Comparison of ENCODE assay signal across 14 cellular contexts in the genomic region with DNA sequence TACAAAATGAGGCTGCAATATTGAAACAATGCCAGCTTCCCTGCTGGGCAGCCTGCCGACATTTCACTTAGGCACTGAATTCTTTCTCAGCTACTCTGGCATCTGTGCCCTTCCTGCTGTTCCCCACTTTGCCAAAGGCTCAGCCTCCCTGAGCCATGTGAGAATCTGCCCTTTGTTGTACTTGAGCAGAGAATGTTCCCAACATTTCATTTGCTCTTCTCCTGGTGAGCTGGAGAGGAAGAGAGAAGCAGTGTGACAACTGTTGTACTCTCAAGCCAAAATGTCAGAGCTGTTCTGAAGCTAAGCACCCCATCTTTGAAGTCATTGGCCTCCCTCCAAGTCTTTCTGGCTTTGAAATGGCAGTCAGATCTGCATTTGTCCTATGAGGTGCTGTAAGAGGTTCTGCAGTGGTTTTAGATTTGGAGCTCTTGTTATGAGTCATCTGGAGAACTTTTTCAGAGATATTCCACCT. TPM values are rescaled to one million over a fixed set of nuclear protein-coding genes. Genes with fewer than 3 reads are reported as not detected.
A peak's percentile ranks its signal among the peaks of the same experiment; 100 is the strongest.
DNase-seq lines count a peak whose midpoint lies in the region; ATAC-seq and TF ChIP-seq lines count a peak whose summit lies in the region.
"Had no signal": no experiment of that assay in that cellular context is flagged by ENCODE, and none has a peak within 500 bp of the region (broad histone marks: within the 10 kb centered on the region; RNA-seq: fewer than 3 reads in every experiment).

No MANE protein-coding gene starts in this region.

- H3K9me3 ChIP-seq in esophagus (ENCODE audit: control insufficient read depth in 2 of 2, insufficient read depth in 1 of 2, low read depth in 1 of 2, low read length in 1 of 2) (no peaks in the 10 kb centered on the region), upper lobe of right lung (no peaks in the 10 kb centered on the region)

- intact Hi-C loops in upper lobe of right lung (cut with DNase I): no loop called here

- no peak for TF ChIP-seq EP300 in Ishikawa (IDR thresholded peaks at IDR 0.05; ENCODE audit: borderline replicate concordance)

- no peaks in the 10 kb centered on the region for H3K36me3 ChIP-seq in esophagus (ENCODE audit: control insufficient read depth in 2 of 2, insufficient read depth in 2 of 2, low read length in 1 of 2)
- no peaks in the 10 kb centered on the region for H3K36me3 ChIP-seq in upper lobe of right lung

- no peak for TF ChIP-seq RAD21 in Ishikawa (IDR thresholded peaks at IDR 0.05; ENCODE audit: low read depth)

- DNase-seq in NCI-H345 (lab: John Stamatoyannopoulos, UW) (peak; percentile 25), NCI-H345 treated with DMSO at 0.1 percent for 48 hours (lab: John Stamatoyannopoulos, UW; ENCODE audit: unreplicated experiment) (no peak), upper lobe of right lung (peak; percentile 31), KG1 (lab: John Stamatoyannopoulos, UW) (no peak), ureter (ENCODE audit: low spot score) (no peak), activated gamma-delta T cell (lab: John Stamatoyannopoulos, UW) (no peak)
- DNase-seq: CD4-positive, alpha-beta memory T cell; dermis blood vessel endothelial cell; GF-D8; Karpas-422; mesenchymal stem cell had no signal

- H3K4me3 ChIP-seq in esophagus (ENCODE audit: low read depth in 1 of 2, low read length in 2 of 2) (no peak overlapping the region), upper lobe of right lung (no peak overlapping the region)

- no peak for TF ChIP-seq CTCF in upper lobe of right lung (IDR thresholded peaks at IDR 0.05)

- H3K27me3 ChIP-seq in esophagus (ENCODE audit: control insufficient read depth in 1 of 2, insufficient read depth in 2 of 2, low read length in 2 of 2) (no peaks in the 10 kb centered on the region), upper lobe of right lung (no peaks in the 10 kb centered on the region)

- no peak for ATAC-seq in upper lobe of right lung
- ATAC-seq: activated CD4-positive, CD25-positive, alpha-beta regulatory T cell treated with anti-CD3 and anti-CD28 coated beads, Interleukin-2, amount 50 U/mL, for 24 hours had no signal

- WGBS in esophagus, 2 donors: 40 to 46% methylated on average over 1 of the region's 1 CpG

- peak overlapping the region; percentile 14 to 28 for H3K27ac ChIP-seq in esophagus (ENCODE audit: low read depth in 2 of 2, low read length in 1 of 2)
- H3K27ac ChIP-seq in upper lobe of right lung: no peak overlapping the region

- no peaks in the 10 kb centered on the region for H3K4me1 ChIP-seq in esophagus (ENCODE audit: control insufficient read depth in 2 of 2, insufficient read depth in 2 of 2, low read length in 1 of 2)
- no peaks in the 10 kb centered on the region for H3K4me1 ChIP-seq in upper lobe of right lung

TF ChIP-seq in Ishikawa, 13 proteins besides CTCF, POLR2A, EP300 and RAD21:
- TF ChIP-seq, protein P1, sequence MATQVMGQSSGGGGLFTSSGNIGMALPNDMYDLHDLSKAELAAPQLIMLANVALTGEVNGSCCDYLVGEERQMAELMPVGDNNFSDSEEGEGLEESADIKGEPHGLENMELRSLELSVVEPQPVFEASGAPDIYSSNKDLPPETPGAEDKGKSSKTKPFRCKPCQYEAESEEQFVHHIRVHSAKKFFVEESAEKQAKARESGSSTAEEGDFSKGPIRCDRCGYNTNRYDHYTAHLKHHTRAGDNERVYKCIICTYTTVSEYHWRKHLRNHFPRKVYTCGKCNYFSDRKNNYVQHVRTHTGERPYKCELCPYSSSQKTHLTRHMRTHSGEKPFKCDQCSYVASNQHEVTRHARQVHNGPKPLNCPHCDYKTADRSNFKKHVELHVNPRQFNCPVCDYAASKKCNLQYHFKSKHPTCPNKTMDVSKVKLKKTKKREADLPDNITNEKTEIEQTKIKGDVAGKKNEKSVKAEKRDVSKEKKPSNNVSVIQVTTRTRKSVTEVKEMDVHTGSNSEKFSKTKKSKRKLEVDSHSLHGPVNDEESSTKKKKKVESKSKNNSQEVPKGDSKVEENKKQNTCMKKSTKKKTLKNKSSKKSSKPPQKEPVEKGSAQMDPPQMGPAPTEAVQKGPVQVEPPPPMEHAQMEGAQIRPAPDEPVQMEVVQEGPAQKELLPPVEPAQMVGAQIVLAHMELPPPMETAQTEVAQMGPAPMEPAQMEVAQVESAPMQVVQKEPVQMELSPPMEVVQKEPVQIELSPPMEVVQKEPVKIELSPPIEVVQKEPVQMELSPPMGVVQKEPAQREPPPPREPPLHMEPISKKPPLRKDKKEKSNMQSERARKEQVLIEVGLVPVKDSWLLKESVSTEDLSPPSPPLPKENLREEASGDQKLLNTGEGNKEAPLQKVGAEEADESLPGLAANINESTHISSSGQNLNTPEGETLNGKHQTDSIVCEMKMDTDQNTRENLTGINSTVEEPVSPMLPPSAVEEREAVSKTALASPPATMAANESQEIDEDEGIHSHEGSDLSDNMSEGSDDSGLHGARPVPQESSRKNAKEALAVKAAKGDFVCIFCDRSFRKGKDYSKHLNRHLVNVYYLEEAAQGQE (IDR thresholded peaks at IDR 0.05; ENCODE audit: low read depth): no peak
- TF ChIP-seq EGR1 (IDR thresholded peaks at IDR 0.05) (no peak), NFIC (IDR thresholded peaks at IDR 0.05) (peak; percentile 60), YY1 (IDR thresholded peaks at IDR 0.05; ENCODE audit: low read depth) (peak; percentile 16; the same call in 1 of the 2 replicates)
- TF ChIP-seq, protein P2, sequence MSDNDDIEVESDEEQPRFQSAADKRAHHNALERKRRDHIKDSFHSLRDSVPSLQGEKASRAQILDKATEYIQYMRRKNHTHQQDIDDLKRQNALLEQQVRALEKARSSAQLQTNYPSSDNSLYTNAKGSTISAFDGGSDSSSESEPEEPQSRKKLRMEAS (IDR thresholded peaks at IDR 0.05): no peak

RNA-seq across cellular contexts. Expression of a gene that starts 32.5 kb away (rescaled TPM):
- 1 to 10 TPM in 1 of 2 donors, under 1 TPM in 1; 0.98 to 1.4 TPM for polyA plus RNA-seq in esophagus
- 1.4 TPM for total RNA-seq in upper lobe of right lung
- 1.9 TPM for total RNA-seq in ureter

Comparison
In these comparisons a context has a peak if more than half of its experiments do, and no peak if none do; other contexts are left out.
1. DNase-seq: peak in NCI-H345 (single experiment) and upper lobe of right lung (single experiment); none in NCI-H345 treated with DMSO at 0.1 percent for 48 hours (single experiment), KG1 (single experiment), ureter (single experiment) and activated gamma-delta T cell (single experiment).